ENCODE assay signal across 8 cellular contexts in the genomic region with DNA sequence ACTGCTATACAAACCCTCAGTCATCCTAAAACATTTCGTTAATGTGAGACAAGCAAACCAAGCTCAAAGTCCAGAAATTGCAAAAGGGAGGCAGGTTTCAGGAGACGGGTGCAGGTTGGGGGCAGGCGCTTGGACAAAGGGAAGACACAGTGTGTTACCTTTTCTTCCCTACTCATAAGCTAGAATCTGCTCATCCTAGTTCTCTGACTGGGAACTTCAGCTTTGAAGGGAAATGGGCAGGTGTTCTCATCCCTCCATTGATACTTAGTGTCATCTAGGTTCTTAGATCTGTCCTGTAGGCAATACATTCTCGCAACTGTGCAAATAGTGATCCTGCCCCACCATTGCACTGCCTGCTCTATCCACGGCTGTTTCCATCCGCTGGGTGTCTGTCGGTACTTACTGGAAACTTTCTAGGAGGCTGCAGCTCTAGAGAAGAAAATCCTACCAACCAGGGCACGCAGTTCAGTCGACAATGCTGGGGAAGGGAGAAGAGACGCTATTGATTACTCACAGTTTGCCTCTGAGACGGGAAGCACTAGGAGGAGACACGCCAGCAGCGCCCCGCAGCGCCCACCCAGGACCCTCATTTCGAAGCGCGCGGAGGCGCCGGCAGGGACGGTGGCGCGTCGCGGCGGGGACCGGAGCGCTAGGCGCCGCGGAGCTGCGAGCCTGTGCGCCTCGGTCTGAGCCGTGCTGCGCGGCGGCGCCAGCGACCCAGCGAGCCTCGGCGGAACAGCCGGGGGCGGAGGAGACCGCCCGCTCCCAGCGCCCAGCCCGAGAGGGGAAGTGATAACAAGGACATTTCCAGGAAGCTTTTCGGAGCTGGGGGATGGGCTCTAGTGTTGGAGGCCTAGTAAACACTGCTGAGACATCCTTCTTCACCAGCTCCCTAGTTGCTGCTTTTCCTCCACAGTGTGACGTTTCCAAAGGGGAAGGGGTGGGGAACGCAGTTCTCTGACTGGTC. TPM values are rescaled to one million over a fixed set of nuclear protein-coding genes. Genes with fewer than 3 reads are reported as not detected.
DNase-seq lines count a peak whose midpoint lies in the region; ATAC-seq and TF ChIP-seq lines count a peak whose summit lies in the region.

A gene (minus strand): TSS at position 737 of the 967 bp plus-strand sequence. CDS start 147 bp downstream, at position 590.

- peak; percentile 11 for TF ChIP-seq CTCF in epithelial cell of esophagus (IDR thresholded peaks at IDR 0.05; ENCODE audit: insufficient read depth, low read depth, low read length, missing control alignments)

- peak within 1 kb of the TSS; percentile 76 for H3K23ac ChIP-seq in mesendoderm (ENCODE audit: low read length)

- H3K27me3 ChIP-seq in mesendoderm (ENCODE audit: insufficient read depth, low read length, poor library complexity) = no peaks in the 10 kb centered on the region

- no peak within 1 kb of the TSS for H2BK15ac ChIP-seq in mesendoderm (replicated peaks; ENCODE audit: low read depth)

- peak within 1 kb of the TSS; percentile 65 for H3K4me3 ChIP-seq in epithelial cell of esophagus (ENCODE audit: low read length)
- H3K4me3 ChIP-seq in mesendoderm (ENCODE audit: low read length) = peak within 1 kb of the TSS; percentile 10

- peaks cover 2% of the 10 kb centered on the region for H3K4me1 ChIP-seq in mesendoderm (ENCODE audit: control insufficient read depth, low read depth, low read length)

- no peak within 1 kb of the TSS for H2BK120ac ChIP-seq in mesendoderm (ENCODE audit: low read depth, low read length)

- ATAC-seq in GM19351 (IDR thresholded peaks at IDR 0.05; ENCODE audit: unreplicated experiment) (peak; percentile 89), HG03442 (IDR thresholded peaks at IDR 0.05; ENCODE audit: unreplicated experiment) (peak; percentile 80)

- peak within 1 kb of the TSS; percentile 62 for H4K5ac ChIP-seq in mesendoderm (ENCODE audit: low read length)

- H2BK5ac ChIP-seq in mesendoderm (ENCODE audit: low read length) = peak within 1 kb of the TSS; percentile 57

- no peak within 1 kb of the TSS for H2AK5ac ChIP-seq in mesendoderm (ENCODE audit: low read length)

- no CpG with 5 or more reads among the region's 53 CpGs for WGBS in mesendoderm (ENCODE audit: extremely low coverage, insufficient coverage, low lambda C conversion rate)

- H3K79me2 ChIP-seq in mesendoderm (ENCODE audit: control insufficient read depth, insufficient read depth, low read length) = no peaks in the 10 kb centered on the region

- peak within 1 kb of the TSS; percentile 56 for H3K9ac ChIP-seq in mesendoderm (ENCODE audit: low read length)

- DNase-seq in C1 segment of cervical spinal cord (lab: John Stamatoyannopoulos, UW) (peak; percentile 8 to 74 (median 58)), NOMO-1 treated with DMSO at 0.1 percent for 48 hours (lab: John Stamatoyannopoulos, UW; ENCODE audit: unreplicated experiment) (peak; percentile 22), activated T-cell treated with anti-CD3 and anti-CD28 coated beads for 24 hours (ENCODE audit: low read depth) (peak; percentile 16), epithelial cell of esophagus (ENCODE audit: low read depth) (peak; percentile 63), mesendoderm (peak; percentile 95)
- DNase-seq in stimulated activated CD8-positive, alpha-beta memory T cell treated with anti-CD3 and anti-CD28 coated beads, Interleukin-15, amount 100 ng/mL, for 24 hours (ENCODE audit: low read depth) = peak; percentile 16

- peak within 1 kb of the TSS; percentile 46 for H3K18ac ChIP-seq in mesendoderm (ENCODE audit: low read length)

- H3K36me3 ChIP-seq in mesendoderm (ENCODE audit: control insufficient read depth, insufficient read depth, low read length) = no peaks in the 10 kb centered on the region

- H3K27ac ChIP-seq in mesendoderm (ENCODE audit: low read depth, low read length) = peak within 1 kb of the TSS; percentile 92

- H3K79me1 ChIP-seq in mesendoderm (ENCODE audit: low read length) = no peaks in the 10 kb centered on the region

- peak within 1 kb of the TSS; percentile 60 for H3K4me2 ChIP-seq in mesendoderm (ENCODE audit: low read length)

- peak within 1 kb of the TSS; percentile 55 for H3K4ac ChIP-seq in mesendoderm (ENCODE audit: low read depth, low read length)

- H3K56ac ChIP-seq in mesendoderm (ENCODE audit: low read length) = peak within 1 kb of the TSS; percentile 81

- H4K8ac ChIP-seq in mesendoderm (ENCODE audit: low read depth, low read length) = no peak within 1 kb of the TSS

RNA-seq across cellular contexts. Expression of the gene that starts here (rescaled TPM):
- 3.6 TPM for polyA plus RNA-seq in mesendoderm (2013, experiment 1 of 2)
- 3.4 TPM for polyA plus RNA-seq in mesendoderm (2013, experiment 2 of 2)

Comparison
In these comparisons a context has a peak if more than half of its experiments do, and no peak if none do; other contexts are left out.
1. Peak in every context shown above with its lines: DNase-seq, ATAC-seq, H3K4me3 ChIP-seq and H3K27ac ChIP-seq.
2. DNase-seq: peak in every context shown above with its lines; median percentile 95 in mesendoderm; 63 in epithelial cell of esophagus; 58 in C1 segment of cervical spinal cord; 22 in NOMO-1 treated with DMSO at 0.1 percent for 48 hours; 16 in activated T-cell treated with anti-CD3 and anti-CD28 coated beads for 24 hours; 16 in stimulated activated CD8-positive, alpha-beta memory T cell treated with anti-CD3 and anti-CD28 coated beads, Interleukin-15, amount 100 ng/mL, for 24 hours.